In genomic region chr13:36887758-36888521, GRCh38 we compare ENCODE assay signal across 12 cellular contexts. TPM values are rescaled to one million over a fixed set of nuclear protein-coding genes. Genes with fewer than 3 reads are reported as not detected.
DNase-seq lines count a peak whose midpoint lies in the region; ATAC-seq and TF ChIP-seq lines count a peak whose summit lies in the region.
"Had no signal": no experiment of that assay in that cellular context is flagged by ENCODE, and none has a peak within 500 bp of the region (broad histone marks: within the 10 kb centered on the region; RNA-seq: fewer than 3 reads in every experiment).

No MANE protein-coding gene starts in this region.

- ATAC-seq in GM18858 (IDR thresholded peaks at IDR 0.05; ENCODE audit: unreplicated experiment) (peak; percentile 81), HG02885 (IDR thresholded peaks at IDR 0.05; ENCODE audit: poor library complexity, unreplicated experiment) (peak; percentile 78), HG03460 (IDR thresholded peaks at IDR 0.05; ENCODE audit: unreplicated experiment) (no peak)

- no peak overlapping the region for H2AFZ ChIP-seq in OCI-LY7 (ENCODE audit: low read length)
- H2AFZ ChIP-seq: GM23248 had no signal

- intact Hi-C loops in OCI-LY7 (cut with micrococcal nuclease; ENCODE audit: unreplicated experiment) = no loop called here

- no peaks in the 10 kb centered on the region for H3K9me3 ChIP-seq in OCI-LY7 (ENCODE audit: low read length)

- H3K4me1 ChIP-seq in OCI-LY7 (ENCODE audit: insufficient read depth, low read length, poor library complexity, severe bottlenecking) = no peaks in the 10 kb centered on the region

- H4K20me1 ChIP-seq in OCI-LY7 (ENCODE audit: insufficient read depth, low read length) = no peaks in the 10 kb centered on the region

- CTCF ChIA-PET in OCI-LY7 (lab: Charles Lee; ENCODE audit: unreplicated experiment) = interaction anchor here (1.3 kb wide), 1 partner anchor 9 kb away, joined by 3 read pairs; no protein-coding TSS in a partner anchor

- peak; percentile 10 for DNase-seq in OCI-LY7 (ENCODE audit: low spot score)
- peak; percentile 22 to 62 for DNase-seq in lung microvascular endothelial cell (ENCODE audit: low read depth in 2 of 2)
- no peak for DNase-seq in GOT3 (lab: John Stamatoyannopoulos, UW)
- DNase-seq in NCI-H1694 treated with DMSO at 0.1 percent for 48 hours (lab: John Stamatoyannopoulos, UW) = no peak
- no peak for DNase-seq in coronary artery (ENCODE audit: low spot score)
- DNase-seq: GM23248, Kasumi-1, kidney, NCI-H2171 treated with DMSO at 0.1 percent for 48 hours had no signal

- no peaks in the 10 kb centered on the region for H3K36me3 ChIP-seq in OCI-LY7 (ENCODE audit: insufficient read depth, low read length)

- H3K27ac ChIP-seq in OCI-LY7 (ENCODE audit: low read depth, low read length, poor library complexity, severe bottlenecking) = no peak overlapping the region
- H3K27ac ChIP-seq in coronary artery = peak overlapping the region in 1 of 2 donors; percentile 47
- H3K27ac ChIP-seq: GM23248 had no signal

- H3K4me2 ChIP-seq in OCI-LY7 (ENCODE audit: low read length) = no peak overlapping the region

- no peak overlapping the region for H3K4me3 ChIP-seq in OCI-LY7 (ENCODE audit: low read depth, low read length, poor library complexity, severe bottlenecking)
- H3K4me3 ChIP-seq in coronary artery = no peak overlapping the region
- H3K4me3 ChIP-seq: GM23248 had no signal

- H3K79me2 ChIP-seq in OCI-LY7 (ENCODE audit: insufficient read depth, low read depth, low read length) = no peaks in the 10 kb centered on the region

- no peaks in the 10 kb centered on the region for H3K9me2 ChIP-seq in OCI-LY7 (ENCODE audit: insufficient read depth, low read length)

- BruUV-seq in OCI-LY7 (replicated peaks; lab: Mats Ljungman, UMichigan) = no TSS peak

- POLR2A ChIA-PET in OCI-LY7 (lab: Charles Lee) = no interaction called here

- TF ChIP-seq CTCF in OCI-LY7 (conservative IDR thresholded peaks at IDR 0.05; ENCODE audit: low read length) (no peak), coronary artery (IDR thresholded peaks at IDR 0.05) (no peak)

RNA-seq across cellular contexts. Expression of gene SMAD9, which starts 32.1 kb away (rescaled TPM):
- 9.7 and 10.8 TPM in 2 replicates for total RNA-seq in OCI-LY7 (2014; rRNA removed; shearing (Covaris generic))
- 10.3 and 13.1 TPM in 2 replicates for total RNA-seq in OCI-LY7 (2022)
- 9.4 and 14.3 TPM in 2 replicates for total RNA-seq in lung microvascular endothelial cell

Comparison
In these comparisons a context has a peak if more than half of its experiments do, and no peak if none do; other contexts are left out.
1. DNase-seq: peak in OCI-LY7 (single experiment) and lung microvascular endothelial cell (2 of 2); none in GOT3 (single experiment), NCI-H1694 treated with DMSO at 0.1 percent for 48 hours (single experiment) and coronary artery (single experiment).